ENCODE assay signal across 13 cellular contexts in the genomic region with DNA sequence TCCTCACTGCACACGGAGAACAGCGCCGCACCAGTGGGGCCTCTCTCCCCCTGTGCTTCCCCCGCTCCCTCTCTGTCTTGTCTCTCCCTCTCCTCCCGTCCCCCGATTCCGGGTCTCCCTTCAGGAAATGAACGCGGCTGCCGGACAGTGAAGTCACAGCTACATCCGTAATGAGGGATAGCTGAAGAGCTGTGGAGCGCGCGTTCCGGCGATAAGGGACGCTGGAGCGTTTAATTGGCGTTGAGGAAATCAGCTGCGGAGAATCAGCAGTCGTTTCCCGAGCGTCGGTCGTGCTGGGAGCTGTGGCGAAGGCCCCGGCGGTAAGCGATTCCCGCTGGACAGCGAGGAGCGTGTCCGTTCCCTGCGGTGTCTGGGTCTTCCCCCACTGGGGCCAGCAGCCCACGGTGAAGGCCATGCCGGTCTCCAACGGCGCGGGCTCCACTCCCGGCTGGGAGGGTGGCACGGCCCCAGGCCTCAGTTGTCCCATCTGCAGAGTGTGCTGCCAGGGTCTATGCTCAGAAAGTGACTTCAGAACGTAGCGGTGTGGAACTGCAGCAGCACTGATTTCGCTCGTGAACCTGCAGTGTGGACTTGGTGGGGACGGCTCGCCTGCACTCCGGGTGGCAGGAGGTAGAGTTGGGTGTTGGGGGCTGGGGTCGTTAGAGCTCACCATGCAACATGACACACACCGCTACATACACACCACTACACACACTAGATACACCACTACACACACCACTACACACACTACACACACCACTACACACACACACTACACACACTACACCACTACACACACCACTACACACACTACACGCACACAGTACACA. TPM values are rescaled to one million over a fixed set of nuclear protein-coding genes. Genes with fewer than 3 reads are reported as not detected.
DNase-seq lines count a peak whose midpoint lies in the region; ATAC-seq lines count a peak whose summit lies in the region.
"Had no signal": no experiment of that assay in that cellular context is flagged by ENCODE, and none has a peak within 500 bp of the region (broad histone marks: within the 10 kb centered on the region; RNA-seq: fewer than 3 reads in every experiment).

No MANE protein-coding gene starts in this region.

- no peaks in the 10 kb centered on the region for H3K36me3 Mint-ChIP-seq in T-helper 17 cell (ENCODE audit: low read depth)

- H3K9me3 ChIP-seq in BLaER1: peaks cover 21% of the 10 kb centered on the region
- no peaks in the 10 kb centered on the region for H3K9me3 ChIP-seq in T-helper 17 cell (ENCODE audit: control insufficient read depth, low read length, poor library complexity, severe bottlenecking)
- H3K9me3 ChIP-seq in right cardiac atrium (ENCODE audit: control insufficient read depth, low read length): no peaks in the 10 kb centered on the region

- H3K4me1 ChIP-seq in BLaER1 (peaks cover 33% of the 10 kb centered on the region), right cardiac atrium (ENCODE audit: control insufficient read depth, insufficient read depth, low read length) (no peaks in the 10 kb centered on the region)

- WGBS in right cardiac atrium: 76% methylated on average over 51 of the region's 51 CpGs

- no peak overlapping the region for H3K27ac Mint-ChIP-seq in T-helper 17 cell

- no peak overlapping the region for H3K27ac ChIP-seq in BLaER1
- H3K27ac ChIP-seq in right cardiac atrium (ENCODE audit: low read length): no peak overlapping the region
- H3K27ac ChIP-seq: C4-2B, VCaP had no signal

- ATAC-seq in T-helper 17 cell (no peak), right cardiac atrium (no peak)

- H3K27me3 ChIP-seq in BLaER1 (no peaks in the 10 kb centered on the region), right cardiac atrium (ENCODE audit: control insufficient read depth, insufficient read depth) (no peaks in the 10 kb centered on the region)

- peak; percentile 32 for DNase-seq in DMS114 treated with DMSO at 0.1 percent for 48 hours (lab: John Stamatoyannopoulos, UW; ENCODE audit: unreplicated experiment)
- DNase-seq in T-helper 17 cell: peak in 1 of 3 donors; percentile 10
- peak; percentile 10 to 45 (median 34) for DNase-seq in right cardiac atrium
- DNase-seq in activated T-cell treated with anti-CD3 and anti-CD28 coated beads for 4 hours: no peak
- no peak for DNase-seq in activated naive CD4-positive, alpha-beta T cell (lab: John Stamatoyannopoulos, UW)
- DNase-seq in pons (ENCODE audit: low spot score): no peak
- DNase-seq: cerebellar nuclear complex, KBM-7, NCI-H510A treated with DMSO at 0.1 percent for 48 hours, PC-3 had no signal

- peaks cover 3% of the 10 kb centered on the region for H3K4me1 Mint-ChIP-seq in T-helper 17 cell

- intact Hi-C loops in right cardiac atrium (cut with DNase I): loop anchor here in 3 of 4 donors (5.0 to 10.0 kb wide), 3 partner anchors 260 to 460 kb away; a partner anchor contains a TSS

- peaks cover 45% of the 10 kb centered on the region for H4K20me1 ChIP-seq in BLaER1

- H3K4me2 ChIP-seq in BLaER1: 0 out of 2 replicates have a peak overlapping the region, but pooled peaks have one; percentile 52

- no peak overlapping the region for H3K9ac ChIP-seq in BLaER1

- no peaks in the 10 kb centered on the region for H3K27me3 Mint-ChIP-seq in T-helper 17 cell

- H3K4me3 ChIP-seq in BLaER1 (no peak overlapping the region), right cardiac atrium (ENCODE audit: low read length) (no peak overlapping the region)

- peak overlapping the region; percentile 41 for H3K4me3 Mint-ChIP-seq in T-helper 17 cell

- peaks cover 53% of the 10 kb centered on the region for H3K36me3 ChIP-seq in BLaER1

RNA-seq across cellular contexts. Expression of a gene that starts 10.9 kb away (rescaled TPM):
- total RNA-seq in T-helper 17 cell (10 to 100 TPM; 20.7 to 21.6 TPM), right cardiac atrium (10 to 100 TPM in 1 of 4 donors, 1 to 10 TPM in 3; 7.7 to 10.1 (median 9.1) TPM)
- 11.0 TPM for polyA plus RNA-seq in right cardiac atrium

RNA-seq across cellular contexts. Expression of a gene that starts 11.0 kb away (rescaled TPM):
- total RNA-seq in T-helper 17 cell (10 to 100 TPM; 38.2 to 40.9 TPM), right cardiac atrium (10 to 100 TPM in 2 of 4 donors, 1 to 10 TPM in 2; 7.4 to 11.7 (median 10.1) TPM)
- polyA plus RNA-seq in right cardiac atrium: 10.9 TPM

Comparison
In these comparisons a context has a peak if more than half of its experiments do, and no peak if none do; other contexts are left out.
1. DNase-seq: peak in DMS114 treated with DMSO at 0.1 percent for 48 hours (single experiment) and right cardiac atrium (3 of 3); none in activated T-cell treated with anti-CD3 and anti-CD28 coated beads for 4 hours (single experiment), activated naive CD4-positive, alpha-beta T cell (0 of 4) and pons (single experiment).